9 cellular contexts compared by ENCODE assay signal in the genomic region with DNA sequence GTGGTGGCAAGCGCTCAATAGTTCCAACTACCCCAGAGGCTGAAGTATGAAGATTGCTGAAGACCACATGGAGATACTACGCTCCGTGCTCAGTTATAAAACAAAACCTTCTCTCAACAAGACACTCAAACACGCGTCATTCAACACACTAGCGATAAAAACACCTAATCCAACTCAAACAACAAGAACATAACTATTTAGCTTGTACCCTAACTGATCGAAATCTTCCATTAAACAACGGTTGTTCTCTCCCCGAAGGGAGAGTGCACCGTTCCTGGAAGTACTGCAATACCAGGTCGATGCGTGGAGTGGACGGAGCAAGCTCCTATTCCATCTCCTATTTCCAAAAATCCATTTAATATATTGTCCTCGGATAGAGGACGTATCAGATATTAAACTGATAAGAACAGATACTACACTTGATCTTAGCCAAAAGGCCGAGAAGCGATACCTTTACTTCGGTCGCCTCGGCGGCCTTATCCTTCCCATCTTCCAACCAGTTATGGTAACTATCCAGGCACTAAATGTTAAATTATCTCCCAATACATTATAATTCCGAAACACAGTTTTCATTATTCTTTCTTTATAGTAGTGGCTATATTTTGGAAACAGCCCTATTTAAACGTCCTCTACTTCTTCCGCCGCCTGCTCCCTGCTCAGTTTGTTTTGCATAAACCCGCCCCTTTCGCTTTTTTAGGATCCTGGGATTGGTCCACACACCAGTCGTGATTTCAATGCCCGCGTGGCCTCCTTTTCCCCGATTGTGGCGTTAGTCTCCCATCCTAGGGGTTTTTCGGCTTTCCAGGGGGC. TPM values are rescaled to one million over a fixed set of nuclear protein-coding genes. Genes with fewer than 3 reads are reported as not detected.
DNase-seq lines count a peak whose midpoint lies in the region; ATAC-seq and TF ChIP-seq lines count a peak whose summit lies in the region.
"Had no signal": no experiment of that assay in that cellular context is flagged by ENCODE, and none has a peak within 500 bp of the region (broad histone marks: within the 10 kb centered on the region; RNA-seq: fewer than 3 reads in every experiment).

No MANE protein-coding gene starts in this region.

- peak; percentile 97 to 100 (median 99) for TF ChIP-seq POLR2A in spleen (IDR thresholded peaks at IDR 0.05)

- peaks cover 0 to 14% (median 2%) of the 10 kb centered on the region in 6 donors for H3K36me3 ChIP-seq in spleen

- CTCF ChIA-PET in AG04450 (lab: Charles Lee), result no interaction called here

- H3K27ac ChIP-seq in AG04450 (ENCODE audit: low read depth, low read length) (peak overlapping the region; percentile 97), VCaP (peak overlapping the region; percentile 99), caudate nucleus (ENCODE audit: low read depth, low read length) (peak overlapping the region; percentile 100), spleen (peak overlapping the region; percentile 97 to 100 (median 98))

- peaks cover 17 to 51% (median 39%) of the 10 kb centered on the region in 6 donors for H3K4me1 ChIP-seq in spleen

- no peaks in the 10 kb centered on the region for H3K27me3 ChIP-seq in AG04450 (ENCODE audit: control insufficient read depth, insufficient read depth, low read length)
- no peaks in the 10 kb centered on the region for H3K27me3 ChIP-seq in spleen (replicated peaks in 1 of 7)

- WGBS in spleen, 5 donors, result 0 to 1% (median 0%) methylated on average over 33 of the region's 33 CpGs

- H3K9me3 ChIP-seq in AG04450 (ENCODE audit: control insufficient read depth, insufficient read depth, low read length) (no peaks in the 10 kb centered on the region; the same call in 1 of the 2 replicates), spleen (no peaks in the 10 kb centered on the region)

- ATAC-seq in GM18868 (IDR thresholded peaks at IDR 0.05; ENCODE audit: unreplicated experiment) (peak; percentile 67), HG03097 (IDR thresholded peaks at IDR 0.05; ENCODE audit: low FRiP score, unreplicated experiment) (peak; percentile 54)

- POLR2A ChIA-PET in AG04450 (lab: Yijun Ruan, JAX), result interaction anchor here (0.5 to 3.0 kb wide), 53 partner anchors 9 to 1937 kb away, joined by 3 to 172 read pairs (median 5); a partner anchor contains a TSS

- peak overlapping the region; percentile 50 for H3K4me3 ChIP-seq in AG04450 (ENCODE audit: low read depth, low read length)
- peak overlapping the region; percentile 20 to 99 (median 92) for H3K4me3 ChIP-seq in spleen

- no peak for TF ChIP-seq CTCF in AG04450 (IDR thresholded peaks at IDR 0.05; ENCODE audit: low read depth, low read length)
- no peak for TF ChIP-seq CTCF in VCaP (conservative IDR thresholded peaks at IDR 0.05)
- peak in 4 of 11 experiments; percentile 10 to 42 (median 14) for TF ChIP-seq CTCF in spleen (IDR thresholded peaks at IDR 0.05 in 8 of 11, conservative IDR thresholded peaks at IDR 0.05 in 3 of 11)

- peak; percentile 99 for DNase-seq in AG04450 (ENCODE audit: low read depth, low spot score)
- DNase-seq in NCI-H2171 (lab: John Stamatoyannopoulos, UW), result peak; percentile 90
- DNase-seq in caudate nucleus (lab: John Stamatoyannopoulos, UW), result peak in 60 of 61 donors; percentile 27 to 97 (median 81)
- DNase-seq in inferior parietal cortex (ENCODE audit: extremely low spot score), result peak; percentile 95
- DNase-seq in spleen, result peak; percentile 93

- intact Hi-C loops in spleen (cut with DNase I; ENCODE audit: low total_unique reads), result no loop called here

RNA-seq across cellular contexts. Expression of a gene that starts 2.2 kb away (rescaled TPM):
- polyA plus RNA-seq in AG04450 (2011; rRNA removed) (18.0 and 21.6 TPM in 2 replicates), spleen (10 to 100 TPM; 56.0 to 66.2 (median 60.1) TPM)
- polyA minus RNA-seq in AG04450 (2011; rRNA and poly(A)+ RNA removed), result 112 and 141 TPM in 2 replicates
- 10 to 100 TPM; 29.0 to 62.2 (median 46.4) TPM for total RNA-seq in spleen

RNA-seq across cellular contexts. Expression of a gene that starts 8.9 kb away (rescaled TPM):
- not detected in 2 replicates for polyA plus RNA-seq in AG04450 (2011; rRNA removed)
- not detected in 2 replicates for polyA minus RNA-seq in AG04450 (2011; rRNA and poly(A)+ RNA removed)
- total RNA-seq in spleen, result not detected
- polyA plus RNA-seq in spleen, result not detected
- polyA plus RNA-seq: IgD-negative memory B cell had no signal

RNA-seq across cellular contexts. Expression of a gene that starts 9.7 kb away (rescaled TPM):
- polyA plus RNA-seq in AG04450 (2011; rRNA removed) (51.7 and 52.1 TPM in 2 replicates), spleen (10 to 100 TPM; 20.9 to 27.0 (median 23.5) TPM)
- polyA minus RNA-seq in AG04450 (2011; rRNA and poly(A)+ RNA removed), result 62.7 and 72.0 TPM in 2 replicates
- total RNA-seq in spleen, result 10 to 100 TPM; 40.5 to 50.7 (median 43.7) TPM

RNA-seq across cellular contexts. Expression of a gene that starts 36.3 kb away (rescaled TPM):
- polyA plus RNA-seq in AG04450 (2011; rRNA removed), result 48.9 and 66.1 TPM in 2 replicates
- 38.3 and 45.0 TPM in 2 replicates for polyA minus RNA-seq in AG04450 (2011; rRNA and poly(A)+ RNA removed)
- total RNA-seq in spleen, result 100 to 1,000 TPM in 4 of 7 donors, 10 to 100 TPM in 3; 87.7 to 125 (median 118) TPM
- polyA plus RNA-seq in spleen, result 100 to 1,000 TPM in 2 of 3 donors, 10 to 100 TPM in 1; 83.1 to 271 (median 194) TPM

RNA-seq across cellular contexts. Expression of a gene that starts 39.1 kb away (rescaled TPM):
- 263 and 284 TPM in 2 replicates for polyA plus RNA-seq in AG04450 (2011; rRNA removed)
- polyA minus RNA-seq in AG04450 (2011; rRNA and poly(A)+ RNA removed), result 177 and 196 TPM in 2 replicates
- total RNA-seq in spleen, result 100 to 1,000 TPM; 102 to 138 (median 114) TPM
- 10 to 100 TPM; 48.7 to 58.4 (median 52.8) TPM for polyA plus RNA-seq in spleen

Comparison
In these comparisons a context has a peak if more than half of its experiments do, and no peak if none do; other contexts are left out.
1. Peak in every context shown above with its lines: DNase-seq, ATAC-seq, H3K4me3 ChIP-seq and H3K27ac ChIP-seq.